Comparison of ENCODE assay signal across 17 cellular contexts in genomic region chr5:173233347-173234128, GRCh38. TPM values are rescaled to one million over a fixed set of nuclear protein-coding genes. Genes with fewer than 3 reads are reported as not detected.
A peak's percentile ranks its signal among the peaks of the same experiment; 100 is the strongest.
DNase-seq lines count a peak whose midpoint lies in the region; ATAC-seq and TF ChIP-seq lines count a peak whose summit lies in the region.
"Had no signal": no experiment of that assay in that cellular context is flagged by ENCODE, and none has a peak within 500 bp of the region (broad histone marks: within the 10 kb centered on the region; RNA-seq: fewer than 3 reads in every experiment).

No MANE protein-coding gene starts in this region.

- POLR2A ChIA-PET in activated CD8-positive, alpha-beta T cell treated with anti-CD3 and anti-CD28 coated beads for 36 hours (lab: Charles Lee), result interaction anchor here (0.9 to 1.1 kb wide), 2 partner anchors 14 to 23 kb away, joined by 3 read pairs; no protein-coding TSS in a partner anchor

- no peak for TF ChIP-seq CTCF in activated CD8-positive, alpha-beta T cell treated with anti-CD3 and anti-CD28 coated beads for 36 hours (IDR thresholded peaks at IDR 0.05)

- no peaks in the 10 kb centered on the region for H3K79me2 ChIP-seq in mesendoderm (ENCODE audit: control insufficient read depth, insufficient read depth, low read length)

- no peak overlapping the region for H4K5ac ChIP-seq in mesendoderm (ENCODE audit: low read length)

- H3K4me3 ChIP-seq in mesendoderm (ENCODE audit: low read length), result peak overlapping the region; percentile 18

- H3K27me3 Mint-ChIP-seq in activated naive CD4-positive, alpha-beta T cell treated with anti-CD3 and anti-CD28 coated beads, Interleukin-2, amount 50 U/mL, for 24 hours, result peaks cover 71% of the 10 kb centered on the region
- H3K27me3 Mint-ChIP-seq in activated CD8-positive, alpha-beta T cell treated with anti-CD3 and anti-CD28 coated beads for 36 hours, result peaks cover 92% of the 10 kb centered on the region
- H3K27me3 Mint-ChIP-seq in stimulated activated naive CD8-positive, alpha-beta T cell treated with anti-CD3 and anti-CD28 coated beads, Interleukin-15, amount 100 ng/mL, for 72 hours, result peaks cover 100% of the 10 kb centered on the region

- no peaks in the 10 kb centered on the region for H3K79me1 ChIP-seq in mesendoderm (ENCODE audit: low read length)

- peak overlapping the region; percentile 63 for H3K4me3 Mint-ChIP-seq in activated naive CD4-positive, alpha-beta T cell treated with anti-CD3 and anti-CD28 coated beads, Interleukin-2, amount 50 U/mL, for 24 hours
- peak overlapping the region; percentile 24 for H3K4me3 Mint-ChIP-seq in activated CD8-positive, alpha-beta T cell treated with anti-CD3 and anti-CD28 coated beads for 36 hours
- H3K4me3 Mint-ChIP-seq in stimulated activated naive CD8-positive, alpha-beta T cell treated with anti-CD3 and anti-CD28 coated beads, Interleukin-15, amount 100 ng/mL, for 72 hours, result peak overlapping the region; percentile 68 to 79

- H3K4ac ChIP-seq in mesendoderm (ENCODE audit: low read depth, low read length), result no peak overlapping the region

- no peak overlapping the region for H2BK120ac ChIP-seq in mesendoderm (ENCODE audit: low read depth, low read length)

- H3K4me1 Mint-ChIP-seq in activated naive CD4-positive, alpha-beta T cell treated with anti-CD3 and anti-CD28 coated beads, Interleukin-2, amount 50 U/mL, for 24 hours, result peaks cover 55% of the 10 kb centered on the region
- H3K4me1 Mint-ChIP-seq in activated CD8-positive, alpha-beta T cell treated with anti-CD3 and anti-CD28 coated beads for 36 hours (ENCODE audit: low read depth), result peaks cover 37% of the 10 kb centered on the region
- H3K4me1 Mint-ChIP-seq in stimulated activated naive CD8-positive, alpha-beta T cell treated with anti-CD3 and anti-CD28 coated beads, Interleukin-15, amount 100 ng/mL, for 72 hours, result peaks cover 83% of the 10 kb centered on the region

- no peak overlapping the region for H2BK15ac ChIP-seq in mesendoderm (replicated peaks; ENCODE audit: low read depth)

- ATAC-seq in activated naive CD4-positive, alpha-beta T cell treated with anti-CD3 and anti-CD28 coated beads, Interleukin-2, amount 50 U/mL, for 72 hours, result no peak
- no peak for ATAC-seq in activated CD8-positive, alpha-beta T cell treated with anti-CD3 and anti-CD28 coated beads for 36 hours
- ATAC-seq in stimulated activated naive CD8-positive, alpha-beta T cell treated with anti-CD3 and anti-CD28 coated beads, Interleukin-15, amount 100 ng/mL, for 72 hours, result no peak
- ATAC-seq in HG03432 (IDR thresholded peaks at IDR 0.05; ENCODE audit: unreplicated experiment) (no peak), HG02884 (IDR thresholded peaks at IDR 0.05; ENCODE audit: unreplicated experiment) (no peak)

- H3K4me2 ChIP-seq in mesendoderm (ENCODE audit: low read length), result peak overlapping the region; percentile 36

- H3K36me3 Mint-ChIP-seq in activated naive CD4-positive, alpha-beta T cell treated with anti-CD3 and anti-CD28 coated beads, Interleukin-2, amount 50 U/mL, for 24 hours, result no peaks in the 10 kb centered on the region
- peaks cover 0 to 29% of the 10 kb centered on the region in 2 donors for H3K36me3 Mint-ChIP-seq in activated naive CD4-positive, alpha-beta T cell treated with anti-CD3 and anti-CD28 coated beads, Interleukin-2, amount 50 U/mL, for 72 hours
- no peaks in the 10 kb centered on the region for H3K36me3 Mint-ChIP-seq in activated CD8-positive, alpha-beta T cell treated with anti-CD3 and anti-CD28 coated beads for 36 hours (ENCODE audit: low read depth)

- no peak overlapping the region for H3K18ac ChIP-seq in mesendoderm (ENCODE audit: low read length)

- no peaks in the 10 kb centered on the region for H3K9me3 Mint-ChIP-seq in activated naive CD4-positive, alpha-beta T cell treated with anti-CD3 and anti-CD28 coated beads, Interleukin-2, amount 50 U/mL, for 24 hours
- H3K9me3 Mint-ChIP-seq in activated naive CD4-positive, alpha-beta T cell treated with anti-CD3 and anti-CD28 coated beads, Interleukin-2, amount 50 U/mL, for 72 hours, result no peaks in the 10 kb centered on the region
- H3K9me3 Mint-ChIP-seq in activated CD8-positive, alpha-beta T cell treated with anti-CD3 and anti-CD28 coated beads for 36 hours, result no peaks in the 10 kb centered on the region
- no peaks in the 10 kb centered on the region for H3K9me3 Mint-ChIP-seq in stimulated activated naive CD8-positive, alpha-beta T cell treated with anti-CD3 and anti-CD28 coated beads, Interleukin-15, amount 100 ng/mL, for 72 hours

- no peak overlapping the region for H3K23ac ChIP-seq in mesendoderm (ENCODE audit: low read length)

- peak overlapping the region; percentile 78 for H3K56ac ChIP-seq in mesendoderm (ENCODE audit: low read length)

- H4K8ac ChIP-seq in mesendoderm (ENCODE audit: low read depth, low read length), result no peak overlapping the region

- no peaks in the 10 kb centered on the region for H3K36me3 ChIP-seq in mesendoderm (ENCODE audit: control insufficient read depth, insufficient read depth, low read length)
- H3K36me3 ChIP-seq: tibial nerve had no signal

- peaks cover 79% of the 10 kb centered on the region for H3K27me3 ChIP-seq in mesendoderm (ENCODE audit: insufficient read depth, low read length, poor library complexity)

- DNase-seq in activated naive CD4-positive, alpha-beta T cell treated with anti-CD3 and anti-CD28 coated beads, Interleukin-2, amount 50 U/mL, for 72 hours (ENCODE audit: low spot score in 2 of 2), result no peak
- DNase-seq in activated CD8-positive, alpha-beta T cell treated with anti-CD3 and anti-CD28 coated beads for 36 hours, result no peak
- DNase-seq in mesendoderm (peak; percentile 34), OCI-M1 (lab: John Stamatoyannopoulos, UW) (no peak)
- DNase-seq in stimulated activated naive CD8-positive, alpha-beta T cell treated with anti-CD3 and anti-CD28 coated beads, Interleukin-15, amount 100 ng/mL, for 72 hours, result no peak
- DNase-seq: dorsolateral prefrontal cortex, NCI-H1048, NCI-H510A, SHP77 treated with DMSO at 0.1 percent for 48 hours had no signal

- H3K4me1 ChIP-seq in mesendoderm (ENCODE audit: control insufficient read depth, low read depth, low read length), result peaks cover 4% of the 10 kb centered on the region

- CTCF ChIA-PET in activated CD8-positive, alpha-beta T cell treated with anti-CD3 and anti-CD28 coated beads for 36 hours (lab: Charles Lee), result interaction anchor here (1.2 kb wide), 1 partner anchor 61 kb away, joined by 3 read pairs; no protein-coding TSS in a partner anchor

- H2BK5ac ChIP-seq in mesendoderm (ENCODE audit: low read length), result no peak overlapping the region

- intact Hi-C loops in activated CD8-positive, alpha-beta T cell treated with anti-CD3 and anti-CD28 coated beads for 36 hours (cut with micrococcal nuclease), result loop anchor here (10.0 kb wide), 1 partner anchor 1929 kb away; the partner anchor contains the start of gene TLX3

- peak overlapping the region; percentile 63 for H3K9ac ChIP-seq in mesendoderm (ENCODE audit: low read length)

- H3K27ac ChIP-seq in mesendoderm (ENCODE audit: low read depth, low read length), result no peak overlapping the region
- H3K27ac ChIP-seq: dorsolateral prefrontal cortex, tibial nerve had no signal

- no peak overlapping the region for H2AK5ac ChIP-seq in mesendoderm (ENCODE audit: low read length)

- no CpG with 5 or more reads among the region's 43 CpGs for WGBS in mesendoderm (ENCODE audit: extremely low coverage, insufficient coverage, low lambda C conversion rate)

- H3K27ac Mint-ChIP-seq in activated naive CD4-positive, alpha-beta T cell treated with anti-CD3 and anti-CD28 coated beads, Interleukin-2, amount 50 U/mL, for 24 hours, result no peak overlapping the region
- H3K27ac Mint-ChIP-seq in activated naive CD4-positive, alpha-beta T cell treated with anti-CD3 and anti-CD28 coated beads, Interleukin-2, amount 50 U/mL, for 72 hours, result peak overlapping the region in 1 of 2 donors; percentile 45
- H3K27ac Mint-ChIP-seq in activated CD8-positive, alpha-beta T cell treated with anti-CD3 and anti-CD28 coated beads for 36 hours, result no peak overlapping the region
- peak overlapping the region in 1 of 2 donors; percentile 78 for H3K27ac Mint-ChIP-seq in stimulated activated naive CD8-positive, alpha-beta T cell treated with anti-CD3 and anti-CD28 coated beads, Interleukin-15, amount 100 ng/mL, for 72 hours

RNA-seq across cellular contexts. Expression of gene NKX2-5, which starts 1.5 kb away (rescaled TPM):
- total RNA-seq in activated naive CD4-positive, alpha-beta T cell treated with anti-CD3 and anti-CD28 coated beads, Interleukin-2, amount 50 U/mL, for 72 hours, result under 1 TPM in 1 of 2 donors, not detected in 1; 0.23 TPM
- under 1 TPM in 1 of 2 experiments, not detected in 1; 0.36 TPM for total RNA-seq in activated CD8-positive, alpha-beta T cell treated with anti-CD3 and anti-CD28 coated beads for 36 hours
- polyA plus RNA-seq in mesendoderm (2013, experiment 1 of 2), result 0.44 TPM
- 0.32 TPM for polyA plus RNA-seq in mesendoderm (2013, experiment 2 of 2)
- total RNA-seq: dorsolateral prefrontal cortex, glomerular endothelial cell, liver, renal cortical epithelial cell, tibial nerve had no signal
- polyA plus RNA-seq: BJ, liver had no signal
